ENCODE assay signal across 8 cellular contexts in genomic region chr17:67992541-67993152, GRCh38. TPM values are rescaled to one million over a fixed set of nuclear protein-coding genes. Genes with fewer than 3 reads are reported as not detected.
DNase-seq lines count a peak whose midpoint lies in the region; TF ChIP-seq lines count a peak whose summit lies in the region.

No MANE protein-coding gene starts in this region.

- H3K4me1 Mint-ChIP-seq in activated naive CD4-positive, alpha-beta T cell treated with anti-CD3 and anti-CD28 coated beads, Interleukin-2, amount 50 U/mL, for 24 hours, result peaks cover 28% of the 10 kb centered on the region

- no peak for TF ChIP-seq POLR2A in spleen (IDR thresholded peaks at IDR 0.05)

- H3K4me3 Mint-ChIP-seq in activated naive CD4-positive, alpha-beta T cell treated with anti-CD3 and anti-CD28 coated beads, Interleukin-2, amount 50 U/mL, for 24 hours, result peak overlapping the region; percentile 92

- H3K36me3 ChIP-seq in BLaER1 (no peaks in the 10 kb centered on the region), iPS-18a (ENCODE audit: control insufficient read depth, low read depth, low read length) (no peaks in the 10 kb centered on the region), spleen (no peaks in the 10 kb centered on the region)

- intact Hi-C loops in spleen (cut with DNase I; ENCODE audit: low total_unique reads), result no loop called here

- DNase-seq in HEK293T (ENCODE audit: extremely low spot score) (no peak), spleen (no peak), NCI-H187 treated with DMSO at 0.1 percent for 48 hours (lab: John Stamatoyannopoulos, UW) (no peak), DMS 273 treated with DMSO at 0.1 percent for 48 hours (lab: John Stamatoyannopoulos, UW) (no peak), retina (no peak)

- no peaks in the 10 kb centered on the region for H3K9me3 ChIP-seq in BLaER1
- no peaks in the 10 kb centered on the region for H3K9me3 ChIP-seq in iPS-18a (ENCODE audit: control insufficient read depth, low read depth, low read length)
- no peaks in the 10 kb centered on the region for H3K9me3 ChIP-seq in spleen

- H3K4me2 ChIP-seq in BLaER1, result peak overlapping the region; percentile 81

- POLR2A ChIA-PET in HEK293T (lab: Yijun Ruan, JAX), result interaction anchor here (0.8 to 2.1 kb wide), 6 partner anchors 8 to 168 kb away, joined by 3 to 12 read pairs (median 4); partner anchors contain the start of genes BPTF and KPNA2

- TF ChIP-seq CTCF in spleen (IDR thresholded peaks at IDR 0.05 in 8 of 11, conservative IDR thresholded peaks at IDR 0.05 in 3 of 11), result no peak

- H3K9ac ChIP-seq in BLaER1 (peak overlapping the region; percentile 80), iPS-18a (ENCODE audit: low read length) (peak overlapping the region; percentile 72)

- peak overlapping the region; percentile 78 for H3K4me3 ChIP-seq in BLaER1
- H3K4me3 ChIP-seq in iPS-18a (ENCODE audit: low read length), result peak overlapping the region; percentile 90
- H3K4me3 ChIP-seq in spleen, result peak overlapping the region; percentile 54 to 92 (median 66)

- CTCF ChIA-PET in HEK293T (lab: Yijun Ruan, JAX), result interaction anchor here (0.6 kb wide), 1 partner anchor 197 kb away, joined by 4 read pairs; no protein-coding TSS in a partner anchor

- H3K27ac Mint-ChIP-seq in activated naive CD4-positive, alpha-beta T cell treated with anti-CD3 and anti-CD28 coated beads, Interleukin-2, amount 50 U/mL, for 24 hours, result peak overlapping the region; percentile 94

- WGBS in spleen, 5 donors, result 6 to 14% (median 8%) methylated on average over 16 to 19 of the region's 19 CpGs

- H3K36me3 Mint-ChIP-seq in activated naive CD4-positive, alpha-beta T cell treated with anti-CD3 and anti-CD28 coated beads, Interleukin-2, amount 50 U/mL, for 24 hours, result no peaks in the 10 kb centered on the region

- H3K27ac ChIP-seq in BLaER1, result peak overlapping the region; percentile 71; the same call in 1 of the 2 replicates
- no peak overlapping the region for H3K27ac ChIP-seq in iPS-18a (ENCODE audit: low read length)
- peak overlapping the region; percentile 92 to 96 (median 93) for H3K27ac ChIP-seq in spleen

- H3K27me3 Mint-ChIP-seq in activated naive CD4-positive, alpha-beta T cell treated with anti-CD3 and anti-CD28 coated beads, Interleukin-2, amount 50 U/mL, for 24 hours, result peaks cover 14% of the 10 kb centered on the region

- H3K27me3 ChIP-seq in BLaER1 (peaks cover 52% of the 10 kb centered on the region), iPS-18a (ENCODE audit: control insufficient read depth, insufficient read depth, low read length) (peaks cover 33% of the 10 kb centered on the region), spleen (replicated peaks in 1 of 7) (peaks cover 0 to 26% (median 0%) of the 10 kb centered on the region in 7 donors)

- no peaks in the 10 kb centered on the region for H3K9me3 Mint-ChIP-seq in activated naive CD4-positive, alpha-beta T cell treated with anti-CD3 and anti-CD28 coated beads, Interleukin-2, amount 50 U/mL, for 24 hours

- H3K4me1 ChIP-seq in BLaER1 (peaks cover 22% of the 10 kb centered on the region), iPS-18a (ENCODE audit: control insufficient read depth, low read depth, low read length) (peaks cover 18% of the 10 kb centered on the region), spleen (peaks cover 12 to 44% (median 38%) of the 10 kb centered on the region in 6 donors)

- H4K20me1 ChIP-seq in BLaER1, result peaks cover 19% of the 10 kb centered on the region

TF ChIP-seq in HEK293T, 16 proteins besides CTCF, POLR2A, EP300 and RAD21:
- TF ChIP-seq TARDBP (IDR thresholded peaks at IDR 0.05), result no peak
- no peak for TF ChIP-seq CTBP1 (IDR thresholded peaks at IDR 0.05; ENCODE audit: borderline replicate concordance)
- TF ChIP-seq PKNOX1 (IDR thresholded peaks at IDR 0.05), result peak; percentile 33; the same call in 1 of the 2 replicates
- no peak for TF ChIP-seq LEF1 (IDR thresholded peaks at IDR 0.05; ENCODE audit: borderline replicate concordance)
- TF ChIP-seq L3MBTL2 (conservative IDR thresholded peaks at IDR 0.05), result peak; percentile 44; the same call in 1 of the 2 replicates
- no peak for TF ChIP-seq BHLHE40 (IDR thresholded peaks at IDR 0.05; ENCODE audit: borderline replicate concordance)
- no peak for TF ChIP-seq ELF4 (IDR thresholded peaks at IDR 0.05)
- TF ChIP-seq HDGF (IDR thresholded peaks at IDR 0.05; ENCODE audit: borderline replicate concordance), result no peak
- TF ChIP-seq ZNF384 (IDR thresholded peaks at IDR 0.05), result no peak
- TF ChIP-seq NFRKB (IDR thresholded peaks at IDR 0.05), result no peak
- no peak for TF ChIP-seq FOXM1 (IDR thresholded peaks at IDR 0.05; ENCODE audit: borderline replicate concordance)
- TF ChIP-seq ARNT (IDR thresholded peaks at IDR 0.05), result no peak
- TF ChIP-seq FOXA1 (IDR thresholded peaks at IDR 0.05), result no peak

RNA-seq across cellular contexts. Expression of gene C17orf58, which starts 3.6 kb away (rescaled TPM):
- 1 to 10 TPM; 2.5 to 9.3 (median 6.5) TPM for total RNA-seq in spleen
- 1 to 10 TPM; 4.7 to 8.2 (median 6.7) TPM for polyA plus RNA-seq in spleen

RNA-seq across cellular contexts. Expression of gene KPNA2, which starts 42.9 kb away (rescaled TPM):
- 10 to 100 TPM; 22.1 to 49.2 (median 38.5) TPM for total RNA-seq in spleen
- polyA plus RNA-seq in spleen, result 10 to 100 TPM; 12.4 to 32.5 (median 31.4) TPM
